In genomic region chr15:57861039-57861638, GRCh38 we compare ENCODE assay signal across 8 cellular contexts.
DNase-seq lines count a peak whose midpoint lies in the region; ATAC-seq and TF ChIP-seq lines count a peak whose summit lies in the region.

No MANE protein-coding gene starts in this region.

- peak; percentile 90 for TF ChIP-seq CTCF in CD14-positive monocyte (IDR thresholded peaks at IDR 0.05)
- TF ChIP-seq CTCF in GM13976 (IDR thresholded peaks at IDR 0.05; ENCODE audit: borderline replicate concordance, control extremely low read depth, extremely low read depth, insufficient read depth, missing control alignments): peak; percentile 81

- DNase-seq in CD14-positive monocyte (ENCODE audit: low spot score) (no peak), GM13976 (ENCODE audit: low spot score) (peak; percentile 17), NCI-H345 treated with DMSO at 0.1 percent for 48 hours (lab: John Stamatoyannopoulos, UW; ENCODE audit: unreplicated experiment) (peak; percentile 26), left ventricle myocardium superior (no peak), sciatic nerve (ENCODE audit: low spot score) (no peak)
- no peak for DNase-seq in activated naive CD8-positive, alpha-beta T cell treated with anti-CD3 and anti-CD28 coated beads, Interleukin-2, amount 10 ng/mL, durations not matched to agents 7 days and 5 days

- no peaks in the 10 kb centered on the region for H3K36me3 Mint-ChIP-seq in CD14-positive monocyte
- H3K36me3 Mint-ChIP-seq in activated naive CD8-positive, alpha-beta T cell treated with anti-CD3 and anti-CD28 coated beads, Interleukin-2, amount 10 ng/mL, durations not matched to agents 7 days and 5 days: no peaks in the 10 kb centered on the region

- no peak overlapping the region for H3K27ac Mint-ChIP-seq in CD14-positive monocyte
- H3K27ac Mint-ChIP-seq in activated naive CD8-positive, alpha-beta T cell treated with anti-CD3 and anti-CD28 coated beads, Interleukin-2, amount 10 ng/mL, durations not matched to agents 7 days and 5 days: no peak overlapping the region

- H3K4me3 Mint-ChIP-seq in CD14-positive monocyte: no peak overlapping the region
- no peak overlapping the region for H3K4me3 Mint-ChIP-seq in activated naive CD8-positive, alpha-beta T cell treated with anti-CD3 and anti-CD28 coated beads, Interleukin-2, amount 10 ng/mL, durations not matched to agents 7 days and 5 days

- intact Hi-C loops in CD14-positive monocyte (cut with micrococcal nuclease): loop anchor here in 1 of 2 donors (5.0 kb wide), 1 partner anchor 519 kb away; no protein-coding TSS in a partner anchor
- intact Hi-C loops in left ventricle myocardium superior (cut with micrococcal nuclease): loop anchor here (5.0 to 10.0 kb wide), 3 partner anchors 104 to 324 kb away; no protein-coding TSS in a partner anchor
- intact Hi-C loops in sciatic nerve (cut with DNase I): no loop called here

- in situ Hi-C loops in GM13976 (cut with MboI; ENCODE audit: low sequenced_read_pairs, unreplicated experiment): loop anchor here (25.0 kb wide), 1 partner anchor 299 kb away; no protein-coding TSS in a partner anchor

- no peaks in the 10 kb centered on the region for H3K9me3 Mint-ChIP-seq in CD14-positive monocyte
- H3K9me3 Mint-ChIP-seq in activated naive CD8-positive, alpha-beta T cell treated with anti-CD3 and anti-CD28 coated beads, Interleukin-2, amount 10 ng/mL, durations not matched to agents 7 days and 5 days: no peaks in the 10 kb centered on the region

- POLR2A ChIA-PET in activated naive CD8-positive, alpha-beta T cell treated with anti-CD3 and anti-CD28 coated beads, Interleukin-2, amount 10 ng/mL, durations not matched to agents 7 days and 5 days (lab: Charles Lee): no interaction called here

- ATAC-seq in activated naive CD8-positive, alpha-beta T cell treated with anti-CD3 and anti-CD28 coated beads, Interleukin-2, amount 10 ng/mL, durations not matched to agents 7 days and 5 days (ENCODE audit: low read depth): peak; percentile 22
- ATAC-seq in left ventricle myocardium superior (peak; percentile 52), sciatic nerve (peak; percentile 38), HG03378 (IDR thresholded peaks at IDR 0.05; ENCODE audit: unreplicated experiment) (no peak), HG02642 (IDR thresholded peaks at IDR 0.05; ENCODE audit: poor library complexity, unreplicated experiment) (no peak)

- no peaks in the 10 kb centered on the region for H3K4me1 Mint-ChIP-seq in CD14-positive monocyte
- H3K4me1 Mint-ChIP-seq in activated naive CD8-positive, alpha-beta T cell treated with anti-CD3 and anti-CD28 coated beads, Interleukin-2, amount 10 ng/mL, durations not matched to agents 7 days and 5 days: peaks cover 2% of the 10 kb centered on the region

- peaks cover 13 to 25% (median 18%) of the 10 kb centered on the region in 3 donors for H3K27me3 Mint-ChIP-seq in CD14-positive monocyte (ENCODE audit: low read depth in 3 of 3)
- peaks cover 44% of the 10 kb centered on the region for H3K27me3 Mint-ChIP-seq in activated naive CD8-positive, alpha-beta T cell treated with anti-CD3 and anti-CD28 coated beads, Interleukin-2, amount 10 ng/mL, durations not matched to agents 7 days and 5 days

Comparison
In these comparisons a context has a peak if more than half of its experiments do, and no peak if none do; other contexts are left out.
1. DNase-seq: peak in GM13976 (single experiment) and NCI-H345 treated with DMSO at 0.1 percent for 48 hours (single experiment); none in CD14-positive monocyte (single experiment), activated naive CD8-positive, alpha-beta T cell treated with anti-CD3 and anti-CD28 coated beads, Interleukin-2, amount 10 ng/mL, durations not matched to agents 7 days and 5 days (single experiment), left ventricle myocardium superior (single experiment) and sciatic nerve (single experiment).
2. ATAC-seq: peak in activated naive CD8-positive, alpha-beta T cell treated with anti-CD3 and anti-CD28 coated beads, Interleukin-2, amount 10 ng/mL, durations not matched to agents 7 days and 5 days (single experiment), left ventricle myocardium superior (single experiment) and sciatic nerve (single experiment); none in HG03378 (single experiment) and HG02642 (single experiment).